Comparison of ENCODE assay signal across 21 cellular contexts in genomic region chr5:55758231-55758630, GRCh38. TPM values are rescaled to one million over a fixed set of nuclear protein-coding genes. Genes with fewer than 3 reads are reported as not detected.
"Had no signal": no experiment of that assay in that cellular context is flagged by ENCODE, and none has a peak within 500 bp of the region (broad histone marks: within the 10 kb centered on the region; RNA-seq: fewer than 3 reads in every experiment).

No MANE protein-coding gene starts in this region.

- ATAC-seq: esophagus mucosa; gastrocnemius medialis; left lobe of liver; stimulated activated naive B cell treated with anti-CD40 and anti-IgM and Interleukin-4, amounts not matched to agents 10 μg/mL and 1 μg/mL and 100 μg/mL, for 72 hours; WTC11 had no signal

- H3K4me3 Mint-ChIP-seq: mesothelial cell of epicardium; nephron; stimulated activated naive B cell treated with anti-CD40 and anti-IgM and Interleukin-4, amounts not matched to agents 10 μg/mL and 1 μg/mL and 100 μg/mL, for 72 hours; WTC11 had no signal

- H3K36me3 ChIP-seq: ascending aorta, breast epithelium, gastrocnemius medialis, spleen, tibial nerve had no signal

- H3K27ac Mint-ChIP-seq: mesothelial cell of epicardium; nephron; stimulated activated naive B cell treated with anti-CD40 and anti-IgM and Interleukin-4, amounts not matched to agents 10 μg/mL and 1 μg/mL and 100 μg/mL, for 72 hours; WTC11 had no signal

- H3K27me3 ChIP-seq: ascending aorta, breast epithelium, gastrocnemius medialis, tibial nerve had no signal

- DNase-seq: effector CD4-positive, alpha-beta T cell; gastrocnemius medialis; head of caudate nucleus; kidney; retina; SHP77; spleen; stimulated activated CD4-positive, alpha-beta T cell treated with anti-CD3 and anti-CD28 coated beads, Interleukin-4, amount 100 ng/mL, for 4 hours; stimulated activated naive B cell treated with anti-CD40 and anti-IgM and Interleukin-4, amounts not matched to agents 10 μg/mL and 1 μg/mL and 100 μg/mL, for 72 hours; substantia nigra had no signal

- H3K9me3 Mint-ChIP-seq: mesothelial cell of epicardium; nephron; stimulated activated naive B cell treated with anti-CD40 and anti-IgM and Interleukin-4, amounts not matched to agents 10 μg/mL and 1 μg/mL and 100 μg/mL, for 72 hours; WTC11 had no signal

- H3K4me1 Mint-ChIP-seq: mesothelial cell of epicardium; nephron; stimulated activated naive B cell treated with anti-CD40 and anti-IgM and Interleukin-4, amounts not matched to agents 10 μg/mL and 1 μg/mL and 100 μg/mL, for 72 hours; WTC11 had no signal

- H3K36me3 Mint-ChIP-seq: mesothelial cell of epicardium; stimulated activated naive B cell treated with anti-CD40 and anti-IgM and Interleukin-4, amounts not matched to agents 10 μg/mL and 1 μg/mL and 100 μg/mL, for 72 hours; WTC11 had no signal

- H3K4me3 ChIP-seq: ascending aorta, breast epithelium, gastrocnemius medialis, lung, SK-N-MC, spleen, tibial nerve had no signal

- FAIRE-seq: kidney, urothelium cell line had no signal

RNA-seq across cellular contexts. Expression of gene DDX4, which starts 20.4 kb away (rescaled TPM):
- total RNA-seq: ascending aorta, breast epithelium, esophagus mucosa, gastrocnemius medialis, kidney, left lobe of liver, lung, mesothelial cell of epicardium, WTC11 had no signal
